In genomic region chr1:162497723-162498441, GRCh38 we compare ENCODE assay signal across 1 cellular context.
TF ChIP-seq lines count a peak whose summit lies in the region.

Gene UHMK1, plus strand, starts transcription at chr1:162497818. Its CDS starts 183 bp downstream, at chr1:162498001.

TF ChIP-seq in HepG2, 621 proteins besides CTCF, POLR2A, EP300 and RAD21 (continued from another document and continues in another):
- TF ChIP-seq MNT (IDR thresholded peaks at IDR 0.05) (no peak), ZBTB20 (CRISPR knock-in tag; IDR thresholded peaks at IDR 0.05; ENCODE audit: borderline replicate concordance, low read depth) (peak; percentile 68; the same call in 1 of the 2 replicates), ZNF230 (CRISPR knock-in tag; IDR thresholded peaks at IDR 0.05) (peak; percentile 46; the same call in 1 of the 2 replicates), SIN3B (IDR thresholded peaks at IDR 0.05; ENCODE audit: low read length) (peak; percentile 85), KLF9 (CRISPR knock-in tag; IDR thresholded peaks at IDR 0.05; ENCODE audit: low read depth) (no peak), TSC22D2 (CRISPR knock-in tag; IDR thresholded peaks at IDR 0.05; ENCODE audit: borderline replicate concordance) (no peak), RNF2 (conservative IDR thresholded peaks at IDR 0.05; ENCODE audit: low read depth) (no peak), TP53 (CRISPR knock-in tag; conservative IDR thresholded peaks at IDR 0.05) (no peak), JDP2 (CRISPR knock-in tag; IDR thresholded peaks at IDR 0.05; ENCODE audit: borderline replicate concordance) (no peak), ELF4 (CRISPR knock-in tag; IDR thresholded peaks at IDR 0.05; ENCODE audit: borderline replicate concordance) (peak; percentile 28; the same call in 1 of the 2 replicates), SMC3 (IDR thresholded peaks at IDR 0.05; ENCODE audit: low read length) (no peak), TCF7 (IDR thresholded peaks at IDR 0.05; ENCODE audit: low read depth) (no peak), ZNF318 (CRISPR knock-in tag; IDR thresholded peaks at IDR 0.05) (no peak), ZSCAN20 (CRISPR knock-in tag; IDR thresholded peaks at IDR 0.05; ENCODE audit: borderline replicate concordance) (no peak), HDAC1 (CRISPR knock-in tag; IDR thresholded peaks at IDR 0.05) (peak; percentile 78), ZNF703 (CRISPR knock-in tag; IDR thresholded peaks at IDR 0.05; ENCODE audit: borderline replicate concordance) (no peak), JUN (CRISPR knock-in tag; IDR thresholded peaks at IDR 0.05) (no peak), E2F2 (CRISPR knock-in tag; IDR thresholded peaks at IDR 0.05; ENCODE audit: borderline replicate concordance) (no peak), ZNF644 (CRISPR knock-in tag; IDR thresholded peaks at IDR 0.05; ENCODE audit: low read depth) (no peak), ZNF710 (CRISPR knock-in tag; IDR thresholded peaks at IDR 0.05; ENCODE audit: borderline replicate concordance) (no peak), CEBPB (IDR thresholded peaks at IDR 0.05; ENCODE audit: borderline replicate concordance, low read depth, low read length) (no peak), SP140L (CRISPR knock-in tag; IDR thresholded peaks at IDR 0.05; ENCODE audit: borderline replicate concordance) (no peak), SETDB1 (CRISPR knock-in tag; IDR thresholded peaks at IDR 0.05; ENCODE audit: borderline replicate concordance) (no peak), DMTF1 (CRISPR knock-in tag; IDR thresholded peaks at IDR 0.05) (0 out of 2 replicates have a peak, but pooled peaks have one; percentile 45), AKAP8 (CRISPR knock-in tag; IDR thresholded peaks at IDR 0.05) (peak; percentile 72; the same call in 1 of the 2 replicates), HNRNPLL (IDR thresholded peaks at IDR 0.05; ENCODE audit: low read depth, low read length, poor library complexity, severe bottlenecking) (peak; percentile 69), GTF3A (CRISPR knock-in tag; conservative IDR thresholded peaks at IDR 0.05) (no peak), ZZZ3 (CRISPR knock-in tag; IDR thresholded peaks at IDR 0.05; ENCODE audit: borderline replicate concordance) (0 out of 2 replicates have a peak, but pooled peaks have one; percentile 44), BATF2 (CRISPR knock-in tag; IDR thresholded peaks at IDR 0.05) (no peak), KDM1A (CRISPR knock-in tag; IDR thresholded peaks at IDR 0.05) (no peak), ZNF367 (CRISPR knock-in tag; IDR thresholded peaks at IDR 0.05; ENCODE audit: borderline replicate concordance) (no peak), ZNF205 (CRISPR knock-in tag; IDR thresholded peaks at IDR 0.05) (no peak), ZNF597 (CRISPR knock-in tag; IDR thresholded peaks at IDR 0.05) (no peak), ZFP1 (CRISPR knock-in tag; IDR thresholded peaks at IDR 0.05) (no peak), ZBTB33 (CRISPR knock-in tag; IDR thresholded peaks at IDR 0.05) (no peak), ZMAT3 (CRISPR knock-in tag; conservative IDR thresholded peaks at IDR 0.05) (no peak), ATRX (CRISPR knock-in tag; IDR thresholded peaks at IDR 0.05; ENCODE audit: borderline replicate concordance) (no peak)
